1 cellular context compared by ENCODE assay signal in the genomic region with DNA sequence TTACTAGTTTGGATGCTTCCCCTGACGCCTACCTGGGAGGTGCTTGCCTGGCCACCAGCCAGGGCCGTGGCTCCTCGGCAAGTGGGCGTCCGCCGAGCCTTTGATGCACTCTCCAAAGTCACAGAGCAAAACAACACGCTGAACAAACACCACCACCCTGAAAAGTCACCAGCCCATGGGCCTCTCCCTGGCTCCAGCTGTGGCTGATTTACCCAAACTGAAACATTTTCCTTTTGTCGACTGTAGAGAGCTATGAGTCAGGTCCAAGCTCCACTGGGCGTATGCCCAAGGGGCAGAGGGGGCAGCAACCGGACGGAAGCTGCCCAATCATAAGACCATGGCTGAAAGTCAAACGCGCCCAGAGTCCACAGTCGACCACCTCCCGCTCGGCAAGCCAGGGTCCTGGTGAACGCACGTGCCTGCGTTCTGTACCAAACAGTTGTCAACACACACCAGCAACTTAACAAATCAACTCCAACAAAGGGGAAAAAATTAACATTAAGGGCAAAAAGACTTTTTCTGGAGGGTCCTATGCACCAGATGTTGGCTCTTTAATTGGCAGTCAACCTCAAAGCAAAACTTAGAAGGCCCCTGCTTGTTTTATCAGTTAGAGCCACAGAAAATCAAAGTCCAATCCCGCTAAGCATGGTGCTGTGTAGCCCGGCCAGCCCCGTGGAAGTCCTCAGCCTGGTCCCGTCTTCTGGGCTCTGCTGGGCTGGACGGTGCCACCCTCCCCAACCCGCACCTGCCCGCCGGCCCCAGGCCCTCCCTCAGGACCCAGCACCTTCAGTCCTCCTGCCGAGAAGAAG.
TF ChIP-seq lines count a peak whose summit lies in the region.

No MANE protein-coding gene starts in this region.

TF ChIP-seq in HepG2, 621 proteins besides CTCF, POLR2A, EP300 and RAD21 (continued from another document and continues in another):
- TF ChIP-seq, protein P1, sequence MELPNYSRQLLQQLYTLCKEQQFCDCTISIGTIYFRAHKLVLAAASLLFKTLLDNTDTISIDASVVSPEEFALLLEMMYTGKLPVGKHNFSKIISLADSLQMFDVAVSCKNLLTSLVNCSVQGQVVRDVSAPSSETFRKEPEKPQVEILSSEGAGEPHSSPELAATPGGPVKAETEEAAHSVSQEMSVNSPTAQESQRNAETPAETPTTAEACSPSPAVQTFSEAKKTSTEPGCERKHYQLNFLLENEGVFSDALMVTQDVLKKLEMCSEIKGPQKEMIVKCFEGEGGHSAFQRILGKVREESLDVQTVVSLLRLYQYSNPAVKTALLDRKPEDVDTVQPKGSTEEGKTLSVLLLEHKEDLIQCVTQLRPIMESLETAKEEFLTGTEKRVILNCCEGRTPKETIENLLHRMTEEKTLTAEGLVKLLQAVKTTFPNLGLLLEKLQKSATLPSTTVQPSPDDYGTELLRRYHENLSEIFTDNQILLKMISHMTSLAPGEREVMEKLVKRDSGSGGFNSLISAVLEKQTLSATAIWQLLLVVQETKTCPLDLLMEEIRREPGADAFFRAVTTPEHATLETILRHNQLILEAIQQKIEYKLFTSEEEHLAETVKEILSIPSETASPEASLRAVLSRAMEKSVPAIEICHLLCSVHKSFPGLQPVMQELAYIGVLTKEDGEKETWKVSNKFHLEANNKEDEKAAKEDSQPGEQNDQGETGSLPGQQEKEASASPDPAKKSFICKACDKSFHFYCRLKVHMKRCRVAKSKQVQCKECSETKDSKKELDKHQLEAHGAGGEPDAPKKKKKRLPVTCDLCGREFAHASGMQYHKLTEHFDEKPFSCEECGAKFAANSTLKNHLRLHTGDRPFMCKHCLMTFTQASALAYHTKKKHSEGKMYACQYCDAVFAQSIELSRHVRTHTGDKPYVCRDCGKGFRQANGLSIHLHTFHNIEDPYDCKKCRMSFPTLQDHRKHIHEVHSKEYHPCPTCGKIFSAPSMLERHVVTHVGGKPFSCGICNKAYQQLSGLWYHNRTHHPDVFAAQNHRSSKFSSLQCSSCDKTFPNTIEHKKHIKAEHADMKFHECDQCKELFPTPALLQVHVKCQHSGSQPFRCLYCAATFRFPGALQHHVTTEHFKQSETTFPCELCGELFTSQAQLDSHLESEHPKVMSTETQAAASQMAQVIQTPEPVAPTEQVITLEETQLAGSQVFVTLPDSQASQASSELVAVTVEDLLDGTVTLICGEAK (IDR thresholded peaks at IDR 0.05): no peak
- TF ChIP-seq, protein P1 (CRISPR knock-in tag; IDR thresholded peaks at IDR 0.05): peak; percentile 69
- peak; percentile 90 for TF ChIP-seq KDM6A (CRISPR knock-in tag; IDR thresholded peaks at IDR 0.05; ENCODE audit: low read depth)
- peak; percentile 89 for TF ChIP-seq TEAD3 (CRISPR knock-in tag; optimal IDR thresholded peaks at IDR 0.05; ENCODE audit: borderline replicate concordance)
- TF ChIP-seq, protein P2, sequence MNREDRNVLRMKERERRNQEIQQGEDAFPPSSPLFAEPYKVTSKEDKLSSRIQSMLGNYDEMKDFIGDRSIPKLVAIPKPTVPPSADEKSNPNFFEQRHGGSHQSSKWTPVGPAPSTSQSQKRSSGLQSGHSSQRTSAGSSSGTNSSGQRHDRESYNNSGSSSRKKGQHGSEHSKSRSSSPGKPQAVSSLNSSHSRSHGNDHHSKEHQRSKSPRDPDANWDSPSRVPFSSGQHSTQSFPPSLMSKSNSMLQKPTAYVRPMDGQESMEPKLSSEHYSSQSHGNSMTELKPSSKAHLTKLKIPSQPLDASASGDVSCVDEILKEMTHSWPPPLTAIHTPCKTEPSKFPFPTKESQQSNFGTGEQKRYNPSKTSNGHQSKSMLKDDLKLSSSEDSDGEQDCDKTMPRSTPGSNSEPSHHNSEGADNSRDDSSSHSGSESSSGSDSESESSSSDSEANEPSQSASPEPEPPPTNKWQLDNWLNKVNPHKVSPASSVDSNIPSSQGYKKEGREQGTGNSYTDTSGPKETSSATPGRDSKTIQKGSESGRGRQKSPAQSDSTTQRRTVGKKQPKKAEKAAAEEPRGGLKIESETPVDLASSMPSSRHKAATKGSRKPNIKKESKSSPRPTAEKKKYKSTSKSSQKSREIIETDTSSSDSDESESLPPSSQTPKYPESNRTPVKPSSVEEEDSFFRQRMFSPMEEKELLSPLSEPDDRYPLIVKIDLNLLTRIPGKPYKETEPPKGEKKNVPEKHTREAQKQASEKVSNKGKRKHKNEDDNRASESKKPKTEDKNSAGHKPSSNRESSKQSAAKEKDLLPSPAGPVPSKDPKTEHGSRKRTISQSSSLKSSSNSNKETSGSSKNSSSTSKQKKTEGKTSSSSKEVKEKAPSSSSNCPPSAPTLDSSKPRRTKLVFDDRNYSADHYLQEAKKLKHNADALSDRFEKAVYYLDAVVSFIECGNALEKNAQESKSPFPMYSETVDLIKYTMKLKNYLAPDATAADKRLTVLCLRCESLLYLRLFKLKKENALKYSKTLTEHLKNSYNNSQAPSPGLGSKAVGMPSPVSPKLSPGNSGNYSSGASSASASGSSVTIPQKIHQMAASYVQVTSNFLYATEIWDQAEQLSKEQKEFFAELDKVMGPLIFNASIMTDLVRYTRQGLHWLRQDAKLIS (CRISPR knock-in tag; IDR thresholded peaks at IDR 0.05): no peak
- no peak; the same call in 1 of the 2 replicates for TF ChIP-seq CHCHD3 (CRISPR knock-in tag; IDR thresholded peaks at IDR 0.05)
- peak; percentile 77 for TF ChIP-seq HNF4G (IDR thresholded peaks at IDR 0.05; ENCODE audit: borderline replicate concordance, low read depth, low read length)
- TF ChIP-seq HNF4G (CRISPR knock-in tag; IDR thresholded peaks at IDR 0.05; ENCODE audit: borderline replicate concordance, low read depth): peak; percentile 96
- TF ChIP-seq NPAS2 (CRISPR knock-in tag; IDR thresholded peaks at IDR 0.05; ENCODE audit: borderline replicate concordance): no peak
- TF ChIP-seq ZNF558 (CRISPR knock-in tag; IDR thresholded peaks at IDR 0.05; ENCODE audit: borderline replicate concordance): peak; percentile 63; the same call in 1 of the 2 replicates
- TF ChIP-seq ZNF274 (CRISPR knock-in tag; IDR thresholded peaks at IDR 0.05): peak; percentile 87
- peak; percentile 95 for TF ChIP-seq TCF7 (IDR thresholded peaks at IDR 0.05; ENCODE audit: low read depth)
- TF ChIP-seq RCOR2 (CRISPR knock-in tag; IDR thresholded peaks at IDR 0.05): peak; percentile 78
- TF ChIP-seq, protein P3, sequence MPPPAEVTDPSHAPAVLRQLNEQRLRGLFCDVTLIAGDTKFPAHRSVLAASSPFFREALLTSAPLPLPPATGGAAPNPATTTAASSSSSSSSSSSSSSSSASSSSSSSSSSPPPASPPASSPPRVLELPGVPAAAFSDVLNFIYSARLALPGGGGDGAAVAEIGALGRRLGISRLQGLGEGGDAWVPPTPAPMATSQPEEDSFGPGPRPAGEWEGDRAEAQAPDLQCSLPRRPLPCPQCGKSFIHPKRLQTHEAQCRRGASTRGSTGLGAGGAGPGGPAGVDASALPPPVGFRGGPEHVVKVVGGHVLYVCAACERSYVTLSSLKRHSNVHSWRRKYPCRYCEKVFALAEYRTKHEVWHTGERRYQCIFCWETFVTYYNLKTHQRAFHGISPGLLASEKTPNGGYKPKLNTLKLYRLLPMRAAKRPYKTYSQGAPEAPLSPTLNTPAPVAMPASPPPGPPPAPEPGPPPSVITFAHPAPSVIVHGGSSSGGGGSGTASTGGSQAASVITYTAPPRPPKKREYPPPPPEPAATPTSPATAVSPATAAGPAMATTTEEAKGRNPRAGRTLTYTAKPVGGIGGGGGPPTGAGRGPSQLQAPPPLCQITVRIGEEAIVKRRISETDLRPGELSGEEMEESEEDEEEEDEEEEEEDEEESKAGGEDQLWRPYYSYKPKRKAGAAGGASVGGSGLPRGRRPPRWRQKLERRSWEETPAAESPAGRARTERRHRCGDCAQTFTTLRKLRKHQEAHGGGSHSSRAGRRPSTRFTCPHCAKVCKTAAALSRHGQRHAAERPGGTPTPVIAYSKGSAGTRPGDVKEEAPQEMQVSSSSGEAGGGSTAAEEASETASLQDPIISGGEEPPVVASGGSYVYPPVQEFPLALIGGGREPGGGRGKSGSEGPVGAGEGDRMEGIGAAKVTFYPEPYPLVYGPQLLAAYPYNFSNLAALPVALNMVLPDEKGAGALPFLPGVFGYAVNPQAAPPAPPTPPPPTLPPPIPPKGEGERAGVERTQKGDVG (CRISPR knock-in tag; IDR thresholded peaks at IDR 0.05; ENCODE audit: borderline replicate concordance): peak; percentile 94; the same call in 1 of the 2 replicates
- peak; percentile 77; the same call in 1 of the 2 replicates for TF ChIP-seq ZNF430 (CRISPR knock-in tag; IDR thresholded peaks at IDR 0.05)
- no peak for TF ChIP-seq REXO4 (CRISPR knock-in tag; IDR thresholded peaks at IDR 0.05; ENCODE audit: borderline replicate concordance)
- TF ChIP-seq, protein P4, sequence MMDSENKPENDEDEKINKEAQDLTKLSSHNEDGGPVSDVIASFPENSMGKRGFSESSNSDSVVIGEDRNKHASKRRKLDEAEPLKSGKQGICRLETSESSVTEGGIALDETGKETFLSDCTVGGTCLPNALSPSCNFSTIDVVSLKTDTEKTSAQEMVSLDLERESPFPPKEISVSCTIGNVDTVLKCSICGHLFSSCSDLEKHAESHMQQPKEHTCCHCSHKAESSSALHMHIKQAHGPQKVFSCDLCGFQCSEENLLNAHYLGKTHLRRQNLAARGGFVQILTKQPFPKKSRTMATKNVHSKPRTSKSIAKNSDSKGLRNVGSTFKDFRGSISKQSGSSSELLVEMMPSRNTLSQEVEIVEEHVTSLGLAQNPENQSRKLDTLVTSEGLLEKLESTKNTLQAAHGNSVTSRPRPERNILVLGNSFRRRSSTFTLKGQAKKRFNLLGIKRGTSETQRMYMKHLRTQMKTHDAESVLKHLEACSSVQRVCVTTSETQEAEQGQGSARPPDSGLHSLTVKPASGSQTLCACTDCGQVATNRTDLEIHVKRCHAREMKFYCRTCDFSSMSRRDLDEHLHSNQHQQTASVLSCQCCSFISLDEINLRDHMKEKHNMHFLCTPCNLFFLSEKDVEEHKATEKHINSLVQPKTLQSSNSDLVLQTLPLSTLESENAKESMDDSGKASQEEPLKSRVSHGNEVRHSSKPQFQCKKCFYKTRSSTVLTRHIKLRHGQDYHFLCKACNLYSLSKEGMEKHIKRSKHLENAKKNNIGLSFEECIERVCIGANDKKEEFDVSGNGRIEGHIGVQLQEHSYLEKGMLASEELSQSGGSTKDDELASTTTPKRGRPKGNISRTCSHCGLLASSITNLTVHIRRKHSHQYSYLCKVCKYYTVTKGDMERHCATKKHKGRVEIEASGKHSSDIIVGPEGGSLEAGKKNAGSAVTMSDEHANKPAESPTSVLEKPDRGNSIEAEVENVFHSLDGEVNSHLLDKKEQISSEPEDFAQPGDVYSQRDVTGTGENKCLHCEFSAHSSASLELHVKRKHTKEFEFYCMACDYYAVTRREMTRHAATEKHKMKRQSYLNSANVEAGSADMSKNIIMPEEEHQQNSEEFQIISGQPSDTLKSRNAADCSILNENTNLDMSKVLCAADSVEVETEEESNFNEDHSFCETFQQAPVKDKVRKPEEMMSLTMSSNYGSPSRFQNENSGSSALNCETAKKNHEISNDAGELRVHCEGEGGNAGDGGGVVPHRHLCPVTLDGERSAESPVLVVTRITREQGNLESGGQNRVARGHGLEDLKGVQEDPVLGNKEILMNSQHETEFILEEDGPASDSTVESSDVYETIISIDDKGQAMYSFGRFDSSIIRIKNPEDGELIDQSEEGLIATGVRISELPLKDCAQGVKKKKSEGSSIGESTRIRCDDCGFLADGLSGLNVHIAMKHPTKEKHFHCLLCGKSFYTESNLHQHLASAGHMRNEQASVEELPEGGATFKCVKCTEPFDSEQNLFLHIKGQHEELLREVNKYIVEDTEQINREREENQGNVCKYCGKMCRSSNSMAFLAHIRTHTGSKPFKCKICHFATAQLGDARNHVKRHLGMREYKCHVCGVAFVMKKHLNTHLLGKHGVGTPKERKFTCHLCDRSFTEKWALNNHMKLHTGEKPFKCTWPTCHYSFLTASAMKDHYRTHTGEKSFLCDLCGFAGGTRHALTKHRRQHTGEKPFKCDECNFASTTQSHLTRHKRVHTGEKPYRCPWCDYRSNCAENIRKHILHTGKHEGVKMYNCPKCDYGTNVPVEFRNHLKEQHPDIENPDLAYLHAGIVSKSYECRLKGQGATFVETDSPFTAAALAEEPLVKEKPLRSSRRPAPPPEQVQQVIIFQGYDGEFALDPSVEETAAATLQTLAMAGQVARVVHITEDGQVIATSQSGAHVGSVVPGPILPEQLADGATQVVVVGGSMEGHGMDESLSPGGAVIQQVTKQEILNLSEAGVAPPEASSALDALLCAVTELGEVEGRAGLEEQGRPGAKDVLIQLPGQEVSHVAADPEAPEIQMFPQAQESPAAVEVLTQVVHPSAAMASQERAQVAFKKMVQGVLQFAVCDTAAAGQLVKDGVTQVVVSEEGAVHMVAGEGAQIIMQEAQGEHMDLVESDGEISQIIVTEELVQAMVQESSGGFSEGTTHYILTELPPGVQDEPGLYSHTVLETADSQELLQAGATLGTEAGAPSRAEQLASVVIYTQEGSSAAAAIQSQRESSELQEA (CRISPR knock-in tag; IDR thresholded peaks at IDR 0.05; ENCODE audit: not compliant biosample characterization): peak; percentile 36
- TF ChIP-seq ZNF652 (CRISPR knock-in tag; IDR thresholded peaks at IDR 0.05; ENCODE audit: borderline replicate concordance, low read depth): no peak
